In genomic region chr9:120490888-120491595, GRCh38 we compare ENCODE assay signal across 8 cellular contexts.
DNase-seq lines count a peak whose midpoint lies in the region; ATAC-seq and TF ChIP-seq lines count a peak whose summit lies in the region.

No MANE protein-coding gene starts in this region.

- no peak for TF ChIP-seq CTCF in GM06990 (IDR thresholded peaks at IDR 0.05; ENCODE audit: insufficient read depth, low read length, poor library complexity, severe bottlenecking)
- TF ChIP-seq CTCF in epithelial cell of proximal tubule (conservative IDR thresholded peaks at IDR 0.05; ENCODE audit: low read depth, low read length): peak; percentile 15
- TF ChIP-seq CTCF in chondrocyte (IDR thresholded peaks at IDR 0.05): no peak
- TF ChIP-seq CTCF in ascending aorta (IDR thresholded peaks at IDR 0.05): no peak
- TF ChIP-seq CTCF in testis (IDR thresholded peaks at IDR 0.05): no peak

- WGBS in testis, 2 donors: 85 to 87% methylated on average over 5 of the region's 5 CpGs

- H3K36me3 ChIP-seq in GM06990 (ENCODE audit: control insufficient read depth, insufficient read depth, low read length) (peaks cover 7% of the 10 kb centered on the region), ascending aorta (peaks cover 10 to 19% of the 10 kb centered on the region in 2 donors), testis (ENCODE audit: low read depth, missing control alignments) (peaks cover 4% of the 10 kb centered on the region)

- no peak for TF ChIP-seq POLR2A in testis (IDR thresholded peaks at IDR 0.05)

- H3K36me3 Mint-ChIP-seq in chondrocyte (ENCODE audit: low read depth): peaks cover 21% of the 10 kb centered on the region

- peaks cover 3% of the 10 kb centered on the region for H3K4me1 Mint-ChIP-seq in chondrocyte (ENCODE audit: low read depth)

- intact Hi-C loops in ascending aorta (cut with DNase I) (no loop called here), testis (cut with DNase I; ENCODE audit: low total_unique reads) (no loop called here)

- H3K27ac ChIP-seq in ascending aorta: no peak overlapping the region
- no peak overlapping the region for H3K27ac ChIP-seq in testis

- DNase-seq in GM06990 (ENCODE audit: extremely low read depth, insufficient read length) (peak; percentile 9), epithelial cell of proximal tubule (ENCODE audit: low read depth) (no peak), chondrocyte (ENCODE audit: low spot score) (no peak), ascending aorta (ENCODE audit: low spot score in 2 of 2) (no peak), testis (no peak), cerebellar cortex (ENCODE audit: low spot score) (no peak)

- H3K27me3 Mint-ChIP-seq in chondrocyte (ENCODE audit: low read depth): no peaks in the 10 kb centered on the region

- no peaks in the 10 kb centered on the region for H3K9me3 ChIP-seq in ascending aorta
- no peaks in the 10 kb centered on the region for H3K9me3 ChIP-seq in testis

- no peak overlapping the region for H3K4me3 Mint-ChIP-seq in chondrocyte (ENCODE audit: unreplicated experiment)

- no peak overlapping the region for H3K4me3 ChIP-seq in GM06990 (replicated peaks; ENCODE audit: low read depth, low read length)
- no peak overlapping the region for H3K4me3 ChIP-seq in epithelial cell of proximal tubule (ENCODE audit: low read depth, low read length)
- H3K4me3 ChIP-seq in ascending aorta: no peak overlapping the region
- H3K4me3 ChIP-seq in testis: no peak overlapping the region

- H3K27ac Mint-ChIP-seq in chondrocyte (ENCODE audit: unreplicated experiment): no peak overlapping the region

- peak; percentile 99 for ATAC-seq in GM21360 (IDR thresholded peaks at IDR 0.05; ENCODE audit: unreplicated experiment)
- ATAC-seq in HG03442 (IDR thresholded peaks at IDR 0.05; ENCODE audit: unreplicated experiment): peak; percentile 94

- no peaks in the 10 kb centered on the region for H3K4me1 ChIP-seq in ascending aorta
- H3K4me1 ChIP-seq in testis: no peaks in the 10 kb centered on the region

- no peaks in the 10 kb centered on the region for H3K27me3 ChIP-seq in GM06990 (replicated peaks; ENCODE audit: control insufficient read depth, insufficient read depth, low read length)
- H3K27me3 ChIP-seq in ascending aorta: no peaks in the 10 kb centered on the region
- no peaks in the 10 kb centered on the region for H3K27me3 ChIP-seq in testis

- H3K9me3 Mint-ChIP-seq in chondrocyte (ENCODE audit: low read depth): peaks cover 2% of the 10 kb centered on the region
